ENCODE assay signal across 8 cellular contexts in the genomic region with DNA sequence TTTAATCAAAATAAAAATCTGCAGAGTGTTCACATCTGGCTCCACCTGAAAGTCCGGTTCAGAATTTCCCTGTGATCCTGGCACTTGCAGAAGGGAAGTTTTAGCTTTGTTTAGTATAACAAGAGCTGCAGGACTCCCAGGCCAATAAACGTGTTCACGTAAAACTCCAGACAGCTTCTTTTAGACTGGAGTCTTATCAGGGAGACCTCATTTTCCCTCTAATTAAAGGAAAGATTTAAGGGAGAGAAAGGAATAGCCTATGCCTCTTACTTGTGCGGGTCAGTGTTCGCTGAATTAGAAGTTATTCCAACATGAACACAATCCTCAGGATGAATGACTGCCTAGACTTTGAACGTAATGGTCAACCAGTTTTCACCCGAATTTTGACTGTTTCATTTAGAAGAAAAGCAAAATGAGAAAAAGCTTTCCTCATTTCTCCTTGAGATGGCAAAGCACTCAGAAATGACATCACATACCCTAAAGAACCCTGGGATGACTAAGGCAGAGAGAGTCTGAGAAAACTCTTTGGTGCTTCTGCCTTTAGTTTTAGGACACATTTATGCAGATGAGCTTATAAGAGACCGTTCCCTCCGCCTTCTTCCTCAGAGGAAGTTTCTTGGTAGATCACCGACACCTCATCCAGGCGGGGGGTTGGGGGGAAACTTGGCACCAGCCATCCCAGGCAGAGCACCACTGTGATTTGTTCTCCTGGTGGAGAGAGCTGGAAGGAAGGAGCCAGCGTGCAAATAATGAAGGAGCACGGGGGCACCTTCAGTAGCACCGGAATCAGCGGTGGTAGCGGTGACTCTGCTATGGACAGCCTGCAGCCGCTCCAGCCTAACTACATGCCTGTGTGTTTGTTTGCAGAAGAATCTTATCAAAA.
DNase-seq lines count a peak whose midpoint lies in the region; ATAC-seq, FAIRE-seq and TF ChIP-seq lines count a peak whose summit lies in the region.

No MANE protein-coding gene starts in this region.

- peak; percentile 91 for FAIRE-seq in H54 (lab: Jason Lieb, UNC)

- H3K9me3 ChIP-seq in CD4-positive, CD25-positive, alpha-beta regulatory T cell (ENCODE audit: control insufficient read depth in 2 of 2, low read length in 2 of 2), result no peaks in the 10 kb centered on the region
- no peaks in the 10 kb centered on the region for H3K9me3 ChIP-seq in ascending aorta

- peaks cover 15 to 52% (median 35%) of the 10 kb centered on the region in 4 donors for H3K4me1 Mint-ChIP-seq in CD4-positive, CD25-positive, alpha-beta regulatory T cell

- H3K27me3 ChIP-seq in CD4-positive, CD25-positive, alpha-beta regulatory T cell (ENCODE audit: control insufficient read depth, insufficient read depth, low read length), result no peaks in the 10 kb centered on the region
- H3K27me3 ChIP-seq in ascending aorta, result no peaks in the 10 kb centered on the region

- H3K27ac Mint-ChIP-seq in CD4-positive, CD25-positive, alpha-beta regulatory T cell, result peak overlapping the region; percentile 98 to 100 (median 99)

- H3K4me3 Mint-ChIP-seq in CD4-positive, CD25-positive, alpha-beta regulatory T cell, result peak overlapping the region; percentile 92 to 100 (median 98)

- TF ChIP-seq POLR2A in H54 (IDR thresholded peaks at IDR 0.05; ENCODE audit: low read depth, low read length), result no peak; the same call in 1 of the 2 replicates

- peak; percentile 15 to 44 (median 31) for TF ChIP-seq CTCF in ascending aorta (IDR thresholded peaks at IDR 0.05)

- peak; percentile 4 to 6 for ATAC-seq in CD4-positive, CD25-positive, alpha-beta regulatory T cell (ENCODE audit: low read depth in 2 of 2)

- intact Hi-C loops in ascending aorta (cut with DNase I), result loop anchor here (5.0 kb wide), 1 partner anchor 115 kb away; no protein-coding TSS in a partner anchor

- H3K4me3 ChIP-seq in CD4-positive, CD25-positive, alpha-beta regulatory T cell (ENCODE audit: low read depth, low read length), result peak overlapping the region; percentile 99
- peak overlapping the region; percentile 50 to 65 for H3K4me3 ChIP-seq in ascending aorta

- peak; percentile 40 to 84 (median 43) for DNase-seq in CD4-positive, CD25-positive, alpha-beta regulatory T cell
- peak; percentile 59 for DNase-seq in H54 (ENCODE audit: insufficient read length, low spot score)
- DNase-seq in RPMI8226, result peak; percentile 33
- peak in 1 of 2 donors; percentile 83 for DNase-seq in ascending aorta (ENCODE audit: low spot score in 2 of 2)
- peak; percentile 47 for DNase-seq in hepatic stellate cell (ENCODE audit: low spot score)
- peak; percentile 75 for DNase-seq in retina
- no peak for DNase-seq in mesenteric fat pad (ENCODE audit: low spot score)
- DNase-seq in G401 (ENCODE audit: low spot score), result no peak

- peaks cover 58% of the 10 kb centered on the region for H3K4me1 ChIP-seq in CD4-positive, CD25-positive, alpha-beta regulatory T cell (ENCODE audit: control insufficient read depth, insufficient read depth, low read length, poor library complexity, severe bottlenecking)
- H3K4me1 ChIP-seq in ascending aorta, result peaks cover 0 to 23% of the 10 kb centered on the region in 2 donors

- H3K36me3 Mint-ChIP-seq in CD4-positive, CD25-positive, alpha-beta regulatory T cell, result peaks cover 18% of the 10 kb centered on the region

- H3K27ac ChIP-seq in CD4-positive, CD25-positive, alpha-beta regulatory T cell (ENCODE audit: insufficient read depth, low read length, poor library complexity, severe bottlenecking), result peak overlapping the region; percentile 95
- peak overlapping the region; percentile 80 to 84 for H3K27ac ChIP-seq in ascending aorta

- in situ Hi-C loops in G401 (cut with HindIII; ENCODE audit: low sequenced_read_pairs), result no loop called here

- H3K36me3 ChIP-seq in CD4-positive, CD25-positive, alpha-beta regulatory T cell (ENCODE audit: control insufficient read depth, insufficient read depth, low read length), result peaks cover 3% of the 10 kb centered on the region
- H3K36me3 ChIP-seq in ascending aorta, result no peaks in the 10 kb centered on the region

- no peaks in the 10 kb centered on the region for H3K27me3 Mint-ChIP-seq in CD4-positive, CD25-positive, alpha-beta regulatory T cell

- peaks cover 0 to 5% (median 0%) of the 10 kb centered on the region in 7 donors for H3K9me3 Mint-ChIP-seq in CD4-positive, CD25-positive, alpha-beta regulatory T cell

Comparison
In these comparisons a context has a peak if more than half of its experiments do, and no peak if none do; other contexts are left out.
1. DNase-seq: peak in CD4-positive, CD25-positive, alpha-beta regulatory T cell (3 of 3), H54 (single experiment), RPMI8226 (single experiment), hepatic stellate cell (single experiment) and retina (single experiment); none in mesenteric fat pad (single experiment) and G401 (single experiment).